Comparison of ENCODE assay signal across 11 cellular contexts in the genomic region with DNA sequence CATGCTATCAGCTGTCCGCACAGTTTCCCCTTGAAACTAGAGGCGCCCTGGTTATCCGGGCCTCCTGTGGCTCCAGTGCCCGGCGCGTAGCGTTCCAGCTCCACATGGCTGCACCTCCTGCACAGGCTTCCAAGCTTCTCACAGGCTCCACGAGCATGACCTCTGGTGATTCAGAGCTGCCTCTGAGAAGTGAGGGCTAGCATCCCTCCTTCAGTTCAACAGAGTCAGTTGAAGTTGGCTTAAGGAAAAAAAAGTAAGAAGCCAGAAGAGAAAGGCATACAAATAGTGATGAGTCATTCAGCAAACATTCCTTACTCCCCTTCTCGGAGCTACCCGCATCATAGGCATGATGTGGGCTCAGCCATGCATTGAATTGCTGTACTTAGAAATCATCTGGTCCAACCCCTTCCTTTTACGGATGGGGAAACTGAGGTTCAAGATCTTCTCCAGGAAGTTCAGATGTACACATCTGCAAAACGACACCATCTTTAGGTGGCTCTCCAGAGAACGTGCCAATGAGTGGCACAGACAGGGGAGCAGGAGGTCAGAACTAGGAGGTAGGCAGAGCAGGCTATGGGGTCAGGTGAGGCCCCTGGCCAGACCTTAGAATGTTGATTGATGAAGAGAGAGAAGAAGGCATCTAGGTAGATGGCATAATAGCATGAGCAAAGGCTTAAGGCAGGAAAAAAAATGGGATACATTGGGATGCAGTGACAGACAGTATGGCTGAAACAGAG.
DNase-seq lines count a peak whose midpoint lies in the region; ATAC-seq and TF ChIP-seq lines count a peak whose summit lies in the region.
"Had no signal": no experiment of that assay in that cellular context is flagged by ENCODE, and none has a peak within 500 bp of the region (broad histone marks: within the 10 kb centered on the region; RNA-seq: fewer than 3 reads in every experiment).

No MANE protein-coding gene starts in this region.

- H3K27me3 Mint-ChIP-seq in H9 (ENCODE audit: low read depth) = peaks cover 1% of the 10 kb centered on the region
- H3K27me3 Mint-ChIP-seq in activated CD4-positive, alpha-beta T cell treated with anti-CD3 and anti-CD28 coated beads for 36 hours = peaks cover 10% of the 10 kb centered on the region

- DNase-seq in H9 (peak; percentile 38), SW480 (ENCODE audit: low spot score) (peak; percentile 74), foreskin melanocyte (peak; percentile 24), smooth muscle cell of the brain vasculature (ENCODE audit: low read depth, low spot score) (peak; percentile 85), NCI-H82 treated with DMSO at 0.1 percent for 48 hours (lab: John Stamatoyannopoulos, UW; ENCODE audit: unreplicated experiment) (no peak)
- DNase-seq in activated CD4-positive, alpha-beta T cell treated with anti-CD3 and anti-CD28 coated beads for 36 hours = no peak
- DNase-seq: activated CD4-positive, alpha-beta T cell treated with anti-CD3 and anti-CD28 coated beads for 4 hours; NK-92 treated with Interleukin-12 subunit alpha and Interleukin-12 subunit beta, amount 100 ng/mL, for 24 hours; sigmoid colon; stimulated activated naive CD8-positive, alpha-beta T cell treated with anti-CD3 and anti-CD28 coated beads, Interleukin-15, amount 100 ng/mL, for 72 hours had no signal

- CTCF ChIA-PET in activated CD4-positive, alpha-beta T cell treated with anti-CD3 and anti-CD28 coated beads for 36 hours (lab: Charles Lee) = interaction anchor here (1.0 kb wide), 1 partner anchor 387 kb away, joined by 4 read pairs; no protein-coding TSS in a partner anchor

- no peaks in the 10 kb centered on the region for H3K79me2 ChIP-seq in H9 (ENCODE audit: insufficient read depth, low read length)

- POLR2A ChIA-PET in activated CD4-positive, alpha-beta T cell treated with anti-CD3 and anti-CD28 coated beads for 36 hours (lab: Charles Lee) = interaction anchor here (0.6 kb wide), 1 partner anchor 241 kb away, joined by 3 read pairs; no protein-coding TSS in a partner anchor

- H3T11ph ChIP-seq in H9 (ENCODE audit: low read length) = no peak overlapping the region

- H2AK5ac ChIP-seq in H9 (ENCODE audit: insufficient read length, low read length) = no peak overlapping the region

- H2BK5ac ChIP-seq in H9 (ENCODE audit: insufficient read length, low read length) = no peak overlapping the region

- H2BK20ac ChIP-seq in H9 (ENCODE audit: low read depth, low read length, poor library complexity, severe bottlenecking) = no peak overlapping the region

- no peak overlapping the region for H3K9ac ChIP-seq in H9 (ENCODE audit: extremely low read depth, insufficient read length, low read length)

- TF ChIP-seq CTCF in H9 (conservative IDR thresholded peaks at IDR 0.05) = no peak

- no peak overlapping the region for H3K23ac ChIP-seq in H9 (ENCODE audit: insufficient read length, low read depth, low read length)

- no peak for ATAC-seq in GM18907 (IDR thresholded peaks at IDR 0.05; ENCODE audit: unreplicated experiment)
- no peak for ATAC-seq in activated CD4-positive, alpha-beta T cell treated with anti-CD3 and anti-CD28 coated beads for 36 hours
- ATAC-seq: stimulated activated naive CD8-positive, alpha-beta T cell treated with anti-CD3 and anti-CD28 coated beads, Interleukin-15, amount 100 ng/mL, for 72 hours had no signal

- H3K18ac ChIP-seq in H9 (ENCODE audit: insufficient read length, low read depth, low read length) = no peak overlapping the region

- peaks cover 3% of the 10 kb centered on the region for H4K20me1 ChIP-seq in H9 (ENCODE audit: control insufficient read depth, insufficient read depth, insufficient read length)

- no peak overlapping the region for H2BK15ac ChIP-seq in H9 (ENCODE audit: low read depth, low read length)

- no peak overlapping the region for H3K27ac Mint-ChIP-seq in H9
- no peak overlapping the region for H3K27ac Mint-ChIP-seq in activated CD4-positive, alpha-beta T cell treated with anti-CD3 and anti-CD28 coated beads for 36 hours

- no peak overlapping the region for H3K4me3 Mint-ChIP-seq in H9
- H3K4me3 Mint-ChIP-seq in activated CD4-positive, alpha-beta T cell treated with anti-CD3 and anti-CD28 coated beads for 36 hours = no peak overlapping the region
- H3K4me3 Mint-ChIP-seq: stimulated activated naive CD8-positive, alpha-beta T cell treated with anti-CD3 and anti-CD28 coated beads, Interleukin-15, amount 100 ng/mL, for 72 hours had no signal

- no peaks in the 10 kb centered on the region for H3K9me3 ChIP-seq in H9 (ENCODE audit: control insufficient read depth, low read depth, low read length)
- H3K9me3 ChIP-seq: sigmoid colon had no signal

- no peaks in the 10 kb centered on the region for H3K79me1 ChIP-seq in H9 (ENCODE audit: insufficient read depth, low read depth, low read length, poor library complexity, severe bottlenecking)

- WGBS in H9 (ENCODE audit: extremely low coverage, insufficient read length, low lambda C conversion rate) = no CpG with 5 or more reads among the region's 13 CpGs

- no peak overlapping the region for H3K4ac ChIP-seq in H9 (ENCODE audit: low read depth, low read length)

- H3K4me1 Mint-ChIP-seq in H9 = peaks cover 24 to 35% of the 10 kb centered on the region in 2 experiments
- no peaks in the 10 kb centered on the region for H3K4me1 Mint-ChIP-seq in activated CD4-positive, alpha-beta T cell treated with anti-CD3 and anti-CD28 coated beads for 36 hours

- H4K5ac ChIP-seq in H9 (ENCODE audit: insufficient read length, low read depth, low read length) = no peak overlapping the region

- no peaks in the 10 kb centered on the region for H3K23me2 ChIP-seq in H9 (ENCODE audit: insufficient read length, low read depth, low read length, poor library complexity, severe bottlenecking)

- no peak overlapping the region for H3K56ac ChIP-seq in H9 (ENCODE audit: insufficient read length, low read depth, low read length)

- H3K36me3 Mint-ChIP-seq in H9 (ENCODE audit: insufficient read depth in 1 of 3, low read depth in 3 of 3) = no peaks in the 10 kb centered on the region
- no peaks in the 10 kb centered on the region for H3K36me3 Mint-ChIP-seq in activated CD4-positive, alpha-beta T cell treated with anti-CD3 and anti-CD28 coated beads for 36 hours (ENCODE audit: low read depth)

- H2BK12ac ChIP-seq in H9 (ENCODE audit: insufficient read length, low read depth, low read length) = no peak overlapping the region

- H3K27ac ChIP-seq in H9 (ENCODE audit: insufficient read length, low read depth, low read length) = no peak overlapping the region
- H3K27ac ChIP-seq: sigmoid colon had no signal

- no peak overlapping the region for H4K8ac ChIP-seq in H9 (replicated peaks; ENCODE audit: insufficient read length, low read depth, low read length)

- H4K91ac ChIP-seq in H9 (ENCODE audit: insufficient read length, low read depth, low read length) = peak overlapping the region; percentile 33

- no peak overlapping the region for H3K4me2 ChIP-seq in H9 (ENCODE audit: insufficient read depth, insufficient read length, low read length)

- H2BK120ac ChIP-seq in H9 (ENCODE audit: low read depth, low read length, poor library complexity, severe bottlenecking) = no peak overlapping the region

- no peaks in the 10 kb centered on the region for H3K27me3 ChIP-seq in H9 (ENCODE audit: insufficient read depth, low read length)

- intact Hi-C loops in activated CD4-positive, alpha-beta T cell treated with anti-CD3 and anti-CD28 coated beads for 36 hours (cut with DNase I, micrococcal nuclease) = no loop called here

- H3K14ac ChIP-seq in H9 (ENCODE audit: insufficient read depth, low read length) = peak overlapping the region; percentile 46

- no peak overlapping the region for H2AFZ ChIP-seq in H9 (ENCODE audit: low read length)

- H3K4me1 ChIP-seq in H9 (ENCODE audit: insufficient read depth, low read length) = peaks cover 8% of the 10 kb centered on the region; the same call in 1 of the 2 replicates

- H3K9me3 Mint-ChIP-seq in H9 = no peaks in the 10 kb centered on the region
- no peaks in the 10 kb centered on the region for H3K9me3 Mint-ChIP-seq in activated CD4-positive, alpha-beta T cell treated with anti-CD3 and anti-CD28 coated beads for 36 hours (ENCODE audit: low read depth)
- H3K9me3 Mint-ChIP-seq: stimulated activated naive CD8-positive, alpha-beta T cell treated with anti-CD3 and anti-CD28 coated beads, Interleukin-15, amount 100 ng/mL, for 72 hours had no signal

Comparison
In these comparisons a context has a peak if more than half of its experiments do, and no peak if none do; other contexts are left out.
1. DNase-seq: peak in H9 (single experiment), SW480 (single experiment), foreskin melanocyte (single experiment) and smooth muscle cell of the brain vasculature (single experiment); none in NCI-H82 treated with DMSO at 0.1 percent for 48 hours (single experiment) and activated CD4-positive, alpha-beta T cell treated with anti-CD3 and anti-CD28 coated beads for 36 hours (single experiment).